In the genomic region with DNA sequence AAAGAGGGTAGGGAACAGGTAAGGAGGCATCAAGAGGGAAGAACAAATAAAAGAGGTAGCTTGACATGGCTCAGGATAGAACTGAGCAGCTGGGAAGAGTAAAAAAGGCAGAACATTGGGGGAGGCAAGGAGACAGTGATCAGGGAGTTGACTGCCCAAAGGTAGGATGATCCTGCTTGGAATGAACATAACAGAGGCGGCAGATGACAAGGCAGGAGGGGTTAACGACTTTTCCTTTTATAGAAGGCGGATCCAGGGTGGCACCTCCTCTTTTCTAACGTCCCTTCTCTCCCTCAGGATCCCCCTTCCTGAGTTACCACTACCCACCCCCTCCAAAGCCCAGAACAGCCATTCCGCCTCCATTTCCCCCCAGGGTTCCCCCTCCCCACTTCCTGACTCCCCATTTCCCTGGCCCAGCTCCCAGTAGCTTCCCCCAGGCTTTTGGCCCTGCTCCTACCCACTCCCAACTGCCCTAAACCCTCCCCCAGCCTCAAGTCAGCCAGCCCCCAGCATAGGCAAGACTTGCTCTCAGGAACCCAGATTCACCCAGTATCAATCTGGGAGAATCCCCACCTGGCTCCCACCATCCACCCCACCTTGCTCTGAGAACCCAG, we compare ENCODE assay signal across 10 cellular contexts. TPM values are rescaled to one million over a fixed set of nuclear protein-coding genes. Genes with fewer than 3 reads are reported as not detected.
A peak's percentile ranks its signal among the peaks of the same experiment; 100 is the strongest.
DNase-seq lines count a peak whose midpoint lies in the region; ATAC-seq and TF ChIP-seq lines count a peak whose summit lies in the region.
"Had no signal": no experiment of that assay in that cellular context is flagged by ENCODE, and none has a peak within 500 bp of the region (broad histone marks: within the 10 kb centered on the region; RNA-seq: fewer than 3 reads in every experiment).

No MANE protein-coding gene starts in this region.

- H2AFZ ChIP-seq in H9 (ENCODE audit: low read length) = no peak overlapping the region

- TF ChIP-seq CTCF in H9 (conservative IDR thresholded peaks at IDR 0.05) (no peak), gastrocnemius medialis (IDR thresholded peaks at IDR 0.05 in 4 of 5, conservative IDR thresholded peaks at IDR 0.05 in 1 of 5) (no peak)

- TF ChIP-seq POLR2A in gastrocnemius medialis (IDR thresholded peaks at IDR 0.05) = no peak

- no peaks in the 10 kb centered on the region; the same call in 1 of the 2 replicates for H3K27me3 ChIP-seq in H9 (ENCODE audit: insufficient read depth, low read length)
- H3K27me3 ChIP-seq in right cardiac atrium (ENCODE audit: control insufficient read depth, insufficient read depth) = no peaks in the 10 kb centered on the region
- no peaks in the 10 kb centered on the region for H3K27me3 ChIP-seq in gastrocnemius medialis

- H3K4me1 Mint-ChIP-seq in H9 = peaks cover 57 to 68% of the 10 kb centered on the region in 2 experiments
- H3K4me1 Mint-ChIP-seq in activated CD4-positive, alpha-beta memory T cell treated with anti-CD3 and anti-CD28 coated beads, Interleukin-2, amount 10 ng/mL, durations not matched to agents 7 days and 5 days = peaks cover 79% of the 10 kb centered on the region

- H4K5ac ChIP-seq in H9 (ENCODE audit: insufficient read length, low read depth, low read length) = no peak overlapping the region

- no peak overlapping the region for H2BK20ac ChIP-seq in H9 (ENCODE audit: low read depth, low read length, poor library complexity, severe bottlenecking)

- in situ Hi-C loops in gastrocnemius medialis (cut with MboI; ENCODE audit: low sequenced_read_pairs in 4 of 4) = loop anchor here (10.0 to 25.0 kb wide), 3 partner anchors 185 to 563 kb away; a partner anchor contains a TSS

- H3K27me3 Mint-ChIP-seq in H9 (ENCODE audit: low read depth) = no peaks in the 10 kb centered on the region
- no peaks in the 10 kb centered on the region for H3K27me3 Mint-ChIP-seq in activated CD4-positive, alpha-beta memory T cell treated with anti-CD3 and anti-CD28 coated beads, Interleukin-2, amount 10 ng/mL, durations not matched to agents 7 days and 5 days

- H4K20me1 ChIP-seq in H9 (ENCODE audit: control insufficient read depth, insufficient read depth, insufficient read length) = no peaks in the 10 kb centered on the region

- no peak overlapping the region for H3K9ac ChIP-seq in H9 (ENCODE audit: extremely low read depth, insufficient read length, low read length)

- no peaks in the 10 kb centered on the region for H3K79me2 ChIP-seq in H9 (ENCODE audit: insufficient read depth, low read length)

- CTCF ChIA-PET in activated CD4-positive, alpha-beta memory T cell treated with anti-CD3 and anti-CD28 coated beads, Interleukin-2, amount 10 ng/mL, durations not matched to agents 7 days and 5 days (lab: Charles Lee) = interaction anchor here (1.0 to 1.3 kb wide), 3 partner anchors 26 to 183 kb away, joined by 3 to 4 read pairs (median 4); a partner anchor contains a TSS

- no peak overlapping the region for H2AK5ac ChIP-seq in H9 (ENCODE audit: insufficient read length, low read length)

- peak overlapping the region; percentile 86 to 99 (median 91) for H3K27ac Mint-ChIP-seq in H9
- H3K27ac Mint-ChIP-seq in activated CD4-positive, alpha-beta memory T cell treated with anti-CD3 and anti-CD28 coated beads, Interleukin-2, amount 10 ng/mL, durations not matched to agents 7 days and 5 days = peak overlapping the region; percentile 96

- peak overlapping the region in 1 of 2 experiments; percentile 91; a peak in 3 of 5 replicates for H3K4me3 Mint-ChIP-seq in H9
- no peak overlapping the region for H3K4me3 Mint-ChIP-seq in activated CD4-positive, alpha-beta memory T cell treated with anti-CD3 and anti-CD28 coated beads, Interleukin-2, amount 10 ng/mL, durations not matched to agents 7 days and 5 days

- no peak overlapping the region for H2BK15ac ChIP-seq in H9 (ENCODE audit: low read depth, low read length)

- no peak overlapping the region for H3K56ac ChIP-seq in H9 (ENCODE audit: insufficient read length, low read depth, low read length)

- no peak overlapping the region for H2BK5ac ChIP-seq in H9 (ENCODE audit: insufficient read length, low read length)

- no peak overlapping the region for H2BK12ac ChIP-seq in H9 (ENCODE audit: insufficient read length, low read depth, low read length)

- peaks cover 9 to 22% (median 15%) of the 10 kb centered on the region in 3 experiments; a peak in 6 of 7 replicates for H3K36me3 Mint-ChIP-seq in H9 (ENCODE audit: insufficient read depth in 1 of 3, low read depth in 3 of 3)
- peaks cover 22% of the 10 kb centered on the region for H3K36me3 Mint-ChIP-seq in activated CD4-positive, alpha-beta memory T cell treated with anti-CD3 and anti-CD28 coated beads, Interleukin-2, amount 10 ng/mL, durations not matched to agents 7 days and 5 days (ENCODE audit: low read depth)

- H3K4me3 ChIP-seq in right cardiac atrium (ENCODE audit: low read length) (no peak overlapping the region), gastrocnemius medialis (no peak overlapping the region)

- no peak overlapping the region for H2BK120ac ChIP-seq in H9 (ENCODE audit: low read depth, low read length, poor library complexity, severe bottlenecking)

- no peaks in the 10 kb centered on the region; a peak in 1 of 5 replicates for H3K9me3 Mint-ChIP-seq in H9
- no peaks in the 10 kb centered on the region for H3K9me3 Mint-ChIP-seq in activated CD4-positive, alpha-beta memory T cell treated with anti-CD3 and anti-CD28 coated beads, Interleukin-2, amount 10 ng/mL, durations not matched to agents 7 days and 5 days

- peak overlapping the region; percentile 27 for H3K4me2 ChIP-seq in H9 (ENCODE audit: insufficient read depth, insufficient read length, low read length)

- no peak overlapping the region for H3K18ac ChIP-seq in H9 (ENCODE audit: insufficient read length, low read depth, low read length)

- no CpG with 5 or more reads among the region's 5 CpGs for WGBS in H9 (ENCODE audit: extremely low coverage, insufficient read length, low lambda C conversion rate)
- 35% methylated on average over 5 of the region's 5 CpGs for WGBS in right cardiac atrium

- intact Hi-C loops in right cardiac atrium (cut with DNase I) = loop anchor here in 1 of 4 donors (10.0 kb wide), 1 partner anchor 185 kb away; no protein-coding TSS in a partner anchor
- intact Hi-C loops in gastrocnemius medialis (cut with DNase I; ENCODE audit: low total_unique reads) = loop anchor here (5.0 kb wide), 1 partner anchor 188 kb away; no protein-coding TSS in a partner anchor

- H3K4ac ChIP-seq in H9 (ENCODE audit: low read depth, low read length) = no peak overlapping the region

- H4K91ac ChIP-seq in H9 (ENCODE audit: insufficient read length, low read depth, low read length) = no peak overlapping the region

- H3K27ac ChIP-seq in H9 (ENCODE audit: insufficient read length, low read depth, low read length) (no peak overlapping the region), right cardiac atrium (ENCODE audit: low read length) (peak overlapping the region; percentile 99), gastrocnemius medialis (peak overlapping the region; percentile 94 to 99 (median 98))

- POLR2A ChIA-PET in activated CD4-positive, alpha-beta memory T cell treated with anti-CD3 and anti-CD28 coated beads, Interleukin-2, amount 10 ng/mL, durations not matched to agents 7 days and 5 days (lab: Charles Lee) = interaction anchor here (3.5 kb wide), 1 partner anchor 131 kb away, joined by 26 read pairs; a partner anchor contains a TSS

- no peak overlapping the region for H3K14ac ChIP-seq in H9 (ENCODE audit: insufficient read depth, low read length)

- H3K36me3 ChIP-seq in gastrocnemius medialis = peaks cover 0 to 12% of the 10 kb centered on the region in 2 donors

- H3K23me2 ChIP-seq in H9 (ENCODE audit: insufficient read length, low read depth, low read length, poor library complexity, severe bottlenecking) = peaks cover 7% of the 10 kb centered on the region

- no peak for ATAC-seq in right cardiac atrium
- no peak for ATAC-seq in gastrocnemius medialis
- no peak for ATAC-seq in HG03025 (IDR thresholded peaks at IDR 0.05; ENCODE audit: low FRiP score, unreplicated experiment)
- ATAC-seq in GM19351 (IDR thresholded peaks at IDR 0.05; ENCODE audit: unreplicated experiment) = no peak

- H3K9me3 ChIP-seq in H9 (ENCODE audit: control insufficient read depth, low read depth, low read length) = no peaks in the 10 kb centered on the region
- no peaks in the 10 kb centered on the region for H3K9me3 ChIP-seq in right cardiac atrium (ENCODE audit: control insufficient read depth, low read length)
- H3K9me3 ChIP-seq in gastrocnemius medialis = no peaks in the 10 kb centered on the region

- DNase-seq in H9 (no peak), right cardiac atrium (peak in 1 of 3 donors; percentile 37), gastrocnemius medialis (no peak), cerebellum (ENCODE audit: low spot score) (no peak), D341Med (ENCODE audit: low spot score) (no peak)
- DNase-seq in activated CD4-positive, alpha-beta memory T cell treated with anti-CD3 and anti-CD28 coated beads, Interleukin-2, amount 10 ng/mL, durations not matched to agents 7 days and 5 days = no peak
- DNase-seq: OCI-M1; stimulated activated CD4-positive, alpha-beta T cell treated with anti-CD3 and anti-CD28 coated beads, Interleukin-4, amount 100 ng/mL, for 4 hours had no signal

- H3K4me1 ChIP-seq in H9 (ENCODE audit: insufficient read depth, low read length) (peaks cover 24% of the 10 kb centered on the region), right cardiac atrium (ENCODE audit: control insufficient read depth, insufficient read depth, low read length) (peaks cover 26% of the 10 kb centered on the region), gastrocnemius medialis (peaks cover 54 to 57% of the 10 kb centered on the region in 2 donors)

- no peak overlapping the region for H3T11ph ChIP-seq in H9 (ENCODE audit: low read length)

- no peak overlapping the region for H3K23ac ChIP-seq in H9 (ENCODE audit: insufficient read length, low read depth, low read length)

- H3K79me1 ChIP-seq in H9 (ENCODE audit: insufficient read depth, low read depth, low read length, poor library complexity, severe bottlenecking) = no peaks in the 10 kb centered on the region

- H4K8ac ChIP-seq in H9 (replicated peaks; ENCODE audit: insufficient read length, low read depth, low read length) = no peak overlapping the region

RNA-seq across cellular contexts. Expression of a gene that starts 0.8 kb away (rescaled TPM):
- total RNA-seq in H9 (2021) (7.0 and 9.1 TPM in 2 replicates), right cardiac atrium (100 to 1,000 TPM in 1 of 4 donors, 10 to 100 TPM in 2, 1 to 10 TPM in 1; 6.9 to 111 (median 17.2) TPM), gastrocnemius medialis (10 to 100 TPM in 1 of 4 donors, 1 to 10 TPM in 3; 1.2 to 12.4 (median 5.2) TPM), cerebellum (2.0 TPM)
- total RNA-seq in activated CD4-positive, alpha-beta memory T cell treated with anti-CD3 and anti-CD28 coated beads, Interleukin-2, amount 10 ng/mL, durations not matched to agents 7 days and 5 days = 1 to 10 TPM in 1 of 2 experiments, under 1 TPM in 1; 0.83 to 1.2 TPM
- 24.4 TPM for polyA plus RNA-seq in right cardiac atrium

RNA-seq across cellular contexts. Expression of a gene that starts 2.6 kb away (rescaled TPM):
- total RNA-seq in H9 (2021) = 80.3 and 84.5 TPM in 2 replicates
- total RNA-seq in activated CD4-positive, alpha-beta memory T cell treated with anti-CD3 and anti-CD28 coated beads, Interleukin-2, amount 10 ng/mL, durations not matched to agents 7 days and 5 days = 10 to 100 TPM; 83.0 to 87.3 TPM
- total RNA-seq in right cardiac atrium = 100 to 1,000 TPM; 162 to 229 (median 177) TPM
- 219 TPM for polyA plus RNA-seq in right cardiac atrium
- 100 to 1,000 TPM; 206 to 260 (median 226) TPM for total RNA-seq in gastrocnemius medialis
- 75.0 TPM for total RNA-seq in cerebellum

RNA-seq across cellular contexts. Expression of a gene that starts 15.5 kb away (rescaled TPM):
- total RNA-seq in H9 (2021) = 0.44 and 0.90 TPM in 2 replicates
- 1 to 10 TPM; 1.1 to 1.3 TPM for total RNA-seq in activated CD4-positive, alpha-beta memory T cell treated with anti-CD3 and anti-CD28 coated beads, Interleukin-2, amount 10 ng/mL, durations not matched to agents 7 days and 5 days
- total RNA-seq in right cardiac atrium = 10 to 100 TPM; 23.3 to 44.3 (median 32.9) TPM
- polyA plus RNA-seq in right cardiac atrium = 33.4 TPM
- total RNA-seq in gastrocnemius medialis = 10 to 100 TPM in 3 of 4 donors, 1 to 10 TPM in 1; 4.2 to 20.4 (median 18.5) TPM
- total RNA-seq in cerebellum = 3.8 TPM

RNA-seq across cellular contexts. Expression of a gene that starts 22.3 kb away (rescaled TPM):
- total RNA-seq in H9 (2021) (31.8 and 33.1 TPM in 2 replicates), right cardiac atrium (10 to 100 TPM; 16.0 to 21.0 (median 19.7) TPM), gastrocnemius medialis (10 to 100 TPM; 35.5 to 47.7 (median 43.7) TPM), cerebellum (16.8 TPM)
- 10 to 100 TPM; 55.0 to 56.7 TPM for total RNA-seq in activated CD4-positive, alpha-beta memory T cell treated with anti-CD3 and anti-CD28 coated beads, Interleukin-2, amount 10 ng/mL, durations not matched to agents 7 days and 5 days
- 17.5 TPM for polyA plus RNA-seq in right cardiac atrium

RNA-seq across cellular contexts. Expression of a gene that starts 23.8 kb away (rescaled TPM):
- total RNA-seq in H9 (2021) (not detected in 2 replicates), right cardiac atrium (not detected), gastrocnemius medialis (10 to 100 TPM in 2 of 4 donors, not detected in 2; 22.2 to 57.8 TPM), cerebellum (not detected)
- total RNA-seq in activated CD4-positive, alpha-beta memory T cell treated with anti-CD3 and anti-CD28 coated beads, Interleukin-2, amount 10 ng/mL, durations not matched to agents 7 days and 5 days = not detected
- polyA plus RNA-seq in right cardiac atrium = 0.34 TPM
